ENCODE assay signal across 1 cellular context in the genomic region with DNA sequence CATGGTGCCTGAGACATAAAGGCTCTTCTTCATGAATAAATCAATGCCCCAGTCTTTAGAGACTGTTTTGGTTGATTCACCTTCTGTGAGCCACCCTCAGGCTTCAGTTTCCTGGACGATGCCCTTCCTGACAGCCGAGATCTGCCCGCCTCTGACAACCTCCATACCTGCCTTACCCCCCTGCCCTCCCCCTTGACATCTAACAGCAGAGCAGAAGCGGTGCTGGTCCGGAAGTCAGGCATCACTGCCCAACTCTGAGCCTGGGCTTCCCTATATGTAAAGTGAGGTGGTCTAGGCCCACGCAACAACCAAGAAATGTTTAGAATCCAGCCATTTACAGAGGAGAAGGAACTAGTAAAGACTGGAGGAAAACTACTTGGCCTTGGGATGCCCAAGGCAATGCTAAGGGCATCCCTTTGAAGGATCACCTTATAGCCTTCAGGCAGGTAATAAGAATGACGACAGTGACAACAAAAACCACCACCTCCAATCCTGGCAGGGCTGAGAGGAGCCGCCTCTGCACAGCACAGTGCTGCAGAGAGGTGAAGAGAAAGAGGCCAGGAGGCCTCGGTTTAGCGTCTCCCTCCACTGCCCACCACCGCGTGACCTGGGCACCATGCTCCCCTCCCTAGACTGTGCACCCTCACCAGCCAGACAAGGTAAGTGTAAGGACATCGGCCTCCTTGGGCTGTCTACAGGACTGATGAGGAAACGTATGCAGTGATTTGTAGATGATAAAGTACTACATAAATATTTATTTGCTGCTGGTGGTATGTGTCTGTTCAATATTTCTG.
TF ChIP-seq lines count a peak whose summit lies in the region.

No MANE protein-coding gene starts in this region.

TF ChIP-seq in SK-N-SH, 30 proteins besides CTCF, POLR2A, EP300 and RAD21 (continued from another document):
- TF ChIP-seq, protein P1, sequence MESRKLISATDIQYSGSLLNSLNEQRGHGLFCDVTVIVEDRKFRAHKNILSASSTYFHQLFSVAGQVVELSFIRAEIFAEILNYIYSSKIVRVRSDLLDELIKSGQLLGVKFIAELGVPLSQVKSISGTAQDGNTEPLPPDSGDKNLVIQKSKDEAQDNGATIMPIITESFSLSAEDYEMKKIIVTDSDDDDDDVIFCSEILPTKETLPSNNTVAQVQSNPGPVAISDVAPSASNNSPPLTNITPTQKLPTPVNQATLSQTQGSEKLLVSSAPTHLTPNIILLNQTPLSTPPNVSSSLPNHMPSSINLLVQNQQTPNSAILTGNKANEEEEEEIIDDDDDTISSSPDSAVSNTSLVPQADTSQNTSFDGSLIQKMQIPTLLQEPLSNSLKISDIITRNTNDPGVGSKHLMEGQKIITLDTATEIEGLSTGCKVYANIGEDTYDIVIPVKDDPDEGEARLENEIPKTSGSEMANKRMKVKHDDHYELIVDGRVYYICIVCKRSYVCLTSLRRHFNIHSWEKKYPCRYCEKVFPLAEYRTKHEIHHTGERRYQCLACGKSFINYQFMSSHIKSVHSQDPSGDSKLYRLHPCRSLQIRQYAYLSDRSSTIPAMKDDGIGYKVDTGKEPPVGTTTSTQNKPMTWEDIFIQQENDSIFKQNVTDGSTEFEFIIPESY (IDR thresholded peaks at IDR 0.05; ENCODE audit: borderline replicate concordance, low read depth), result no peak
- no peak for TF ChIP-seq RCOR1 (IDR thresholded peaks at IDR 0.05; ENCODE audit: low read length)
- no peak for TF ChIP-seq SMC3 (IDR thresholded peaks at IDR 0.05; ENCODE audit: low read depth, low read length)
- TF ChIP-seq, protein P2, sequence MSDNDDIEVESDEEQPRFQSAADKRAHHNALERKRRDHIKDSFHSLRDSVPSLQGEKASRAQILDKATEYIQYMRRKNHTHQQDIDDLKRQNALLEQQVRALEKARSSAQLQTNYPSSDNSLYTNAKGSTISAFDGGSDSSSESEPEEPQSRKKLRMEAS (IDR thresholded peaks at IDR 0.05; ENCODE audit: low read depth), result no peak
TF ChIP-seq in SK-N-SH: peak in this region for 0.
